In the genomic region with DNA sequence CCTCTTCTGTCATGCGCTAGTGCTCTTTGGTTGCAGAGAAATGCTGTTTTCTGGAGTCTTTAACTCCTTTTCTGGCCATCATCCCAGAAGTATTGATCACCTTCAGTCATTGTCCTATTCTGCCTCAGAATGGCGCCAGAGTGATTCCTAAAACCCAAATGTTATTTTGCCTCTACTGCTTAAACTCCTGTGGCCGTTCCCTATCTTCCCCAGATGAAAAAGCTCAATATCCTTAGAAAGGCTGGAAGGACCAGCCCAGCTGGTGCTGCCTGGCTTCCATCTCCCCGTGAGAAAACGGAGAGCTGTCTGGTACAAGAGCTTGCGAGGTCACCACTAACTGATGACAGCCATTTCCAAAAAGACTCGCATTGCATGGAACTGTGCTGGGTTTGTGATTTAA, we compare ENCODE assay signal across 12 cellular contexts.
DNase-seq lines count a peak whose midpoint lies in the region; ATAC-seq and FAIRE-seq lines count a peak whose summit lies in the region.
"Had no signal": no experiment of that assay in that cellular context is flagged by ENCODE, and none has a peak within 500 bp of the region (broad histone marks: within the 10 kb centered on the region; RNA-seq: fewer than 3 reads in every experiment).

No MANE protein-coding gene starts in this region.

- ATAC-seq in GM19455 (IDR thresholded peaks at IDR 0.05; ENCODE audit: unreplicated experiment) (peak; percentile 9), HG02870 (IDR thresholded peaks at IDR 0.05; ENCODE audit: unreplicated experiment) (peak; percentile 21), GM19397 (IDR thresholded peaks at IDR 0.05; ENCODE audit: unreplicated experiment) (no peak)
- ATAC-seq: activated CD4-positive, alpha-beta T cell treated with anti-CD3 and anti-CD28 coated beads for 36 hours had no signal

- FAIRE-seq in RCC 7860 (lab: Jason Lieb, UNC) = no peak

- DNase-seq in COLO668 (lab: John Stamatoyannopoulos, UW; ENCODE audit: unreplicated experiment) (peak; percentile 50), NCI-H146 treated with DMSO at 0.1 percent for 48 hours (lab: John Stamatoyannopoulos, UW; ENCODE audit: unreplicated experiment) (peak; percentile 91), SHP77 treated with DMSO at 0.1 percent for 48 hours (lab: John Stamatoyannopoulos, UW) (no peak), RCC 7860 (ENCODE audit: low spot score) (no peak)
- no peak for DNase-seq in activated effector memory CD4-positive, alpha-beta T cell treated with anti-CD3 and anti-CD28 coated beads, Interleukin-2, amount 50 U/mL, for 16 hours
- DNase-seq: activated CD4-positive, alpha-beta T cell treated with anti-CD3 and anti-CD28 coated beads for 36 hours; colonic mucosa; mesenchymal stem cell; retina had no signal

Comparison
In these comparisons a context has a peak if more than half of its experiments do, and no peak if none do; other contexts are left out.
1. DNase-seq: peak in COLO668 (single experiment) and NCI-H146 treated with DMSO at 0.1 percent for 48 hours (single experiment); none in activated effector memory CD4-positive, alpha-beta T cell treated with anti-CD3 and anti-CD28 coated beads, Interleukin-2, amount 50 U/mL, for 16 hours (single experiment), SHP77 treated with DMSO at 0.1 percent for 48 hours (single experiment) and RCC 7860 (single experiment).